ENCODE assay signal across 8 cellular contexts in the genomic region with DNA sequence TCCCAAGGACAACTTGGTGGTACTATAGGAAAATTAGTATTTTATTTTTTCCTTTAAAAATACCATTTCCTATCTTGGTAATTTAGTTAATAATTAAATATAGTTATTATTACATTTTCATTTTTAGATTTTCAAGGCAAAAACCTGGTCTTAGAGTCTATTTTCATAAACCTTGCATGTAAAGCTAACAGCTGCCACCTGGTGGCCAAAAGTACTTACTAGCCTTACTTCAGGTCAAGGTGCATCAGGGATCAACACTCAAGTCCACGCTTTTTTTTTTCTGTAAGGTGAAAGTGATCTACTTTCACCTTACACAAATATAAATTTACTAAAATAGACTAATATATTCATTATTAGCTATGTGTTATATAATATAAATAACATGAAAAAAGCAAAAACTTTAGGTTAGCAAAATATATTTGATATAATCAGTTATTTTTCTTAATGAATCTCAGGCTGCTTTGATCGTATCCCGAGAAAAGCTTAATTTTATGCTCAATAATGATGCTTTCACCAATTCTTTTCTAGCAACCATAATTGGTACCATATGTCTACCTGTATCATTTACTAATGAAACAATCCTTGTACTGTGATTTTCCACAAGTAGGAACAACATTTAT.
DNase-seq lines count a peak whose midpoint lies in the region; ATAC-seq and TF ChIP-seq lines count a peak whose summit lies in the region.

No MANE protein-coding gene starts in this region.

- no peak overlapping the region for H2BK120ac ChIP-seq in neuronal stem cell (ENCODE audit: low read depth, low read length)

- peak; percentile 68 for TF ChIP-seq RAD21 in Ishikawa (IDR thresholded peaks at IDR 0.05; ENCODE audit: low read depth)

- H4K8ac ChIP-seq in neuronal stem cell (ENCODE audit: low read depth, low read length), result no peak overlapping the region

- no peak overlapping the region for H2BK15ac ChIP-seq in neuronal stem cell (ENCODE audit: low read length)

- H3K27me3 ChIP-seq in Panc1 (ENCODE audit: control insufficient read depth, insufficient read depth, low read length) (no peaks in the 10 kb centered on the region), neuronal stem cell (ENCODE audit: control insufficient read depth in 3 of 3, insufficient read depth in 3 of 3, low read depth in 1 of 3, low read length in 3 of 3) (no peaks in the 10 kb centered on the region), stomach (no peaks in the 10 kb centered on the region)

- no peak overlapping the region for H2BK5ac ChIP-seq in neuronal stem cell (ENCODE audit: low read length)

- DNase-seq in ACHN, result peak; percentile 74
- peak; percentile 35 for DNase-seq in Panc1 (ENCODE audit: low read depth, low spot score)
- peak; percentile 75 for DNase-seq in activated T-cell treated with anti-CD3 and anti-CD28 coated beads, Interleukin-2, amount 50 U/mL, for 48 hours
- peak; percentile 91 for DNase-seq in fibroblast of pulmonary artery (ENCODE audit: low read depth)
- DNase-seq in neuronal stem cell (ENCODE audit: low spot score), result peak; percentile 62
- DNase-seq in stomach, result peak; percentile 85

- no peaks in the 10 kb centered on the region; the same call in 1 of the 2 replicates for H3K36me3 ChIP-seq in Panc1 (ENCODE audit: control insufficient read depth, insufficient read depth, low read length)
- H3K36me3 ChIP-seq in neuronal stem cell (replicated peaks in 1 of 2; ENCODE audit: control insufficient read depth in 2 of 2, insufficient read depth in 2 of 2, low read length in 2 of 2), result peaks cover 0 to 51% of the 10 kb centered on the region in 2 donors
- H3K36me3 ChIP-seq in stomach, result peaks cover 4 to 40% (median 17%) of the 10 kb centered on the region in 4 donors

- no peak overlapping the region for H3K4ac ChIP-seq in neuronal stem cell (ENCODE audit: low read length)

- no peak for TF ChIP-seq EP300 in Ishikawa (IDR thresholded peaks at IDR 0.05; ENCODE audit: borderline replicate concordance)
- TF ChIP-seq EP300 in stomach (IDR thresholded peaks at IDR 0.05), result no peak

- no TSS peak for BruUV-seq in Panc1 (replicated peaks; lab: Mats Ljungman, UMichigan)

- H3K4me3 ChIP-seq in Panc1 (ENCODE audit: low read depth in 2 of 2, low read length in 2 of 2), result no peak overlapping the region
- no peak overlapping the region for H3K4me3 ChIP-seq in fibroblast of pulmonary artery (replicated peaks; ENCODE audit: low read depth, low read length)
- H3K4me3 ChIP-seq in neuronal stem cell (ENCODE audit: low read length in 2 of 2), result no peak overlapping the region
- no peak overlapping the region for H3K4me3 ChIP-seq in stomach

- CTCF ChIA-PET in Panc1 (lab: Charles Lee), result interaction anchor here (0.6 to 0.7 kb wide), 3 partner anchors 8 to 613 kb away, joined by 3 read pairs; no protein-coding TSS in a partner anchor

- no peak overlapping the region for H3K23ac ChIP-seq in neuronal stem cell (ENCODE audit: low read depth, low read length, poor library complexity)

- TF ChIP-seq CTCF in Panc1 (IDR thresholded peaks at IDR 0.05), result peak; percentile 60; the same call in 1 of the 2 replicates
- TF ChIP-seq CTCF in fibroblast of pulmonary artery (IDR thresholded peaks at IDR 0.05; ENCODE audit: low read length, missing control alignments), result peak; percentile 83
- TF ChIP-seq CTCF in stomach (IDR thresholded peaks at IDR 0.05), result peak in 5 of 7 experiments; percentile 54 to 85 (median 67)

- TF ChIP-seq POLR2A in stomach (IDR thresholded peaks at IDR 0.05), result no peak

- H3K4me1 ChIP-seq in Panc1 (ENCODE audit: control insufficient read depth, insufficient read depth, low read length) (no peaks in the 10 kb centered on the region), neuronal stem cell (ENCODE audit: control insufficient read depth in 2 of 2, insufficient read depth in 1 of 2, low read depth in 1 of 2, low read length in 2 of 2) (no peaks in the 10 kb centered on the region), stomach (peaks cover 0 to 21% (median 0%) of the 10 kb centered on the region in 4 donors)

- WGBS in neuronal stem cell (ENCODE audit: extremely low coverage in 2 of 2, insufficient read length in 2 of 2, insufficient replicate concordance in 1 of 2), 2 donors, result no CpG with 5 or more reads among the region's 3 CpGs
- 56 to 69% (median 68%) methylated on average over 3 of the region's 3 CpGs for WGBS in stomach, 5 donors

- H2AK5ac ChIP-seq in neuronal stem cell (ENCODE audit: low read depth, low read length), result no peak overlapping the region

- no peak overlapping the region for H2BK12ac ChIP-seq in neuronal stem cell (ENCODE audit: low read length)

- no peak overlapping the region for H3K9ac ChIP-seq in neuronal stem cell (ENCODE audit: low read depth, low read length, poor library complexity)

- in situ Hi-C loops in ACHN (cut with HindIII; ENCODE audit: low pct_ligation_motif_present, low pct_unique_long_range_greater_than_20kb, low sequenced_read_pairs), result no loop called here
- in situ Hi-C loops in Panc1 (cut with HindIII; ENCODE audit: low pct_unique_long_range_greater_than_20kb, low sequenced_read_pairs), result no loop called here

- intact Hi-C loops in Panc1 (cut with micrococcal nuclease; ENCODE audit: unreplicated experiment) (loop anchor here (2.0 kb wide), 1 partner anchor 67 kb away; no protein-coding TSS in a partner anchor), stomach (cut with DNase I; ENCODE audit: low total_unique reads) (loop anchor here (10.0 kb wide), 1 partner anchor 65 kb away; a partner anchor contains a TSS)

- H3K79me1 ChIP-seq in neuronal stem cell (ENCODE audit: low read depth, low read length), result no peaks in the 10 kb centered on the region

- H3K4me2 ChIP-seq in neuronal stem cell (ENCODE audit: insufficient read depth, low read length, poor library complexity, severe bottlenecking), result no peak overlapping the region

- no peak overlapping the region for H2AFZ ChIP-seq in neuronal stem cell (ENCODE audit: low read length)

- H3K27ac ChIP-seq in Panc1 (ENCODE audit: low read length), result no peak overlapping the region
- no peak overlapping the region for H3K27ac ChIP-seq in neuronal stem cell (replicated peaks; ENCODE audit: low read length)
- H3K27ac ChIP-seq in stomach, result no peak overlapping the region

- H3K18ac ChIP-seq in neuronal stem cell (ENCODE audit: low read length), result no peak overlapping the region

- POLR2A ChIA-PET in Panc1 (lab: Charles Lee), result interaction anchor here (0.6 kb wide), 1 partner anchor 267 kb away, joined by 3 read pairs; no protein-coding TSS in a partner anchor

- H3K9me3 ChIP-seq in Panc1 (ENCODE audit: control insufficient read depth, insufficient read depth, low read depth, low read length) (no peaks in the 10 kb centered on the region), neuronal stem cell (replicated peaks in 1 of 2; ENCODE audit: control insufficient read depth in 2 of 2, insufficient read depth in 1 of 2, low read depth in 1 of 2, low read length in 2 of 2) (no peaks in the 10 kb centered on the region), stomach (no peaks in the 10 kb centered on the region)

- ATAC-seq in GM18858 (IDR thresholded peaks at IDR 0.05; ENCODE audit: unreplicated experiment) (peak; percentile 69), Panc1 (no peak; the same call in 1 of the 2 replicates)

- H3K14ac ChIP-seq in neuronal stem cell (ENCODE audit: low read length), result no peak overlapping the region

- no peak overlapping the region for H4K91ac ChIP-seq in neuronal stem cell (ENCODE audit: low read depth, low read length, poor library complexity)

TF ChIP-seq in Ishikawa, 13 proteins besides CTCF, POLR2A, EP300 and RAD21 (continues in another document):
- TF ChIP-seq, protein P1, sequence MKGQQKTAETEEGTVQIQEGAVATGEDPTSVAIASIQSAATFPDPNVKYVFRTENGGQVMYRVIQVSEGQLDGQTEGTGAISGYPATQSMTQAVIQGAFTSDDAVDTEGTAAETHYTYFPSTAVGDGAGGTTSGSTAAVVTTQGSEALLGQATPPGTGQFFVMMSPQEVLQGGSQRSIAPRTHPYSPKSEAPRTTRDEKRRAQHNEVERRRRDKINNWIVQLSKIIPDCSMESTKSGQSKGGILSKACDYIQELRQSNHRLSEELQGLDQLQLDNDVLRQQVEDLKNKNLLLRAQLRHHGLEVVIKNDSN (IDR thresholded peaks at IDR 0.05), result no peak
- TF ChIP-seq NFIC (IDR thresholded peaks at IDR 0.05) (no peak), TCF12 (IDR thresholded peaks at IDR 0.05; ENCODE audit: low read depth) (no peak), TAF1 (IDR thresholded peaks at IDR 0.05; ENCODE audit: low read depth) (no peak), CREB1 (IDR thresholded peaks at IDR 0.05; ENCODE audit: low read depth) (no peak), CEBPB (IDR thresholded peaks at IDR 0.05) (no peak), ZBTB7A (IDR thresholded peaks at IDR 0.05; ENCODE audit: low read depth) (no peak), EGR1 (IDR thresholded peaks at IDR 0.05) (no peak), YY1 (IDR thresholded peaks at IDR 0.05; ENCODE audit: low read depth) (no peak), TEAD4 (IDR thresholded peaks at IDR 0.05) (no peak), FOXM1 (IDR thresholded peaks at IDR 0.05; ENCODE audit: borderline replicate concordance, low read depth) (no peak)
- TF ChIP-seq, protein P2, sequence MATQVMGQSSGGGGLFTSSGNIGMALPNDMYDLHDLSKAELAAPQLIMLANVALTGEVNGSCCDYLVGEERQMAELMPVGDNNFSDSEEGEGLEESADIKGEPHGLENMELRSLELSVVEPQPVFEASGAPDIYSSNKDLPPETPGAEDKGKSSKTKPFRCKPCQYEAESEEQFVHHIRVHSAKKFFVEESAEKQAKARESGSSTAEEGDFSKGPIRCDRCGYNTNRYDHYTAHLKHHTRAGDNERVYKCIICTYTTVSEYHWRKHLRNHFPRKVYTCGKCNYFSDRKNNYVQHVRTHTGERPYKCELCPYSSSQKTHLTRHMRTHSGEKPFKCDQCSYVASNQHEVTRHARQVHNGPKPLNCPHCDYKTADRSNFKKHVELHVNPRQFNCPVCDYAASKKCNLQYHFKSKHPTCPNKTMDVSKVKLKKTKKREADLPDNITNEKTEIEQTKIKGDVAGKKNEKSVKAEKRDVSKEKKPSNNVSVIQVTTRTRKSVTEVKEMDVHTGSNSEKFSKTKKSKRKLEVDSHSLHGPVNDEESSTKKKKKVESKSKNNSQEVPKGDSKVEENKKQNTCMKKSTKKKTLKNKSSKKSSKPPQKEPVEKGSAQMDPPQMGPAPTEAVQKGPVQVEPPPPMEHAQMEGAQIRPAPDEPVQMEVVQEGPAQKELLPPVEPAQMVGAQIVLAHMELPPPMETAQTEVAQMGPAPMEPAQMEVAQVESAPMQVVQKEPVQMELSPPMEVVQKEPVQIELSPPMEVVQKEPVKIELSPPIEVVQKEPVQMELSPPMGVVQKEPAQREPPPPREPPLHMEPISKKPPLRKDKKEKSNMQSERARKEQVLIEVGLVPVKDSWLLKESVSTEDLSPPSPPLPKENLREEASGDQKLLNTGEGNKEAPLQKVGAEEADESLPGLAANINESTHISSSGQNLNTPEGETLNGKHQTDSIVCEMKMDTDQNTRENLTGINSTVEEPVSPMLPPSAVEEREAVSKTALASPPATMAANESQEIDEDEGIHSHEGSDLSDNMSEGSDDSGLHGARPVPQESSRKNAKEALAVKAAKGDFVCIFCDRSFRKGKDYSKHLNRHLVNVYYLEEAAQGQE (IDR thresholded peaks at IDR 0.05; ENCODE audit: low read depth), result no peak

Comparison
In these comparisons a context has a peak if more than half of its experiments do, and no peak if none do; other contexts are left out.
1. DNase-seq: peak in every context shown above with its lines; median percentile 91 in fibroblast of pulmonary artery; 85 in stomach; 75 in activated T-cell treated with anti-CD3 and anti-CD28 coated beads, Interleukin-2, amount 50 U/mL, for 48 hours; 74 in ACHN; 62 in neuronal stem cell; 35 in Panc1.